Comparison of ENCODE assay signal across 12 cellular contexts in genomic region chrX:81259008-81259713, GRCh38. TPM values are rescaled to one million over a fixed set of nuclear protein-coding genes. Genes with fewer than 3 reads are reported as not detected.
DNase-seq lines count a peak whose midpoint lies in the region; ATAC-seq lines count a peak whose summit lies in the region.
"Had no signal": no experiment of that assay in that cellular context is flagged by ENCODE, and none has a peak within 500 bp of the region (broad histone marks: within the 10 kb centered on the region; RNA-seq: fewer than 3 reads in every experiment).

No MANE protein-coding gene starts in this region.

- H3K9ac ChIP-seq in muscle layer of colon (ENCODE audit: low read length), result no peak overlapping the region

- H3K4me3 ChIP-seq in right cardiac atrium (ENCODE audit: low read length) (no peak overlapping the region), muscle layer of colon (ENCODE audit: low read depth in 1 of 2, low read length in 2 of 2) (no peak overlapping the region)
- H3K4me3 ChIP-seq: prostate gland had no signal

- peaks cover 2% of the 10 kb centered on the region for H3K4me1 Mint-ChIP-seq in activated CD4-positive, alpha-beta memory T cell treated with anti-CD3 and anti-CD28 coated beads, Interleukin-2, amount 10 ng/mL, durations not matched to agents 7 days and 5 days

- POLR2A ChIA-PET in activated CD4-positive, alpha-beta memory T cell treated with anti-CD3 and anti-CD28 coated beads, Interleukin-2, amount 10 ng/mL, durations not matched to agents 7 days and 5 days (lab: Charles Lee), result no interaction called here

- H3K27ac ChIP-seq in right cardiac atrium (ENCODE audit: low read length) (no peak overlapping the region), epithelial cell of prostate (peak overlapping the region; percentile 77), muscle layer of colon (ENCODE audit: low read depth, low read length) (peak overlapping the region; percentile 74)

- H3K4me1 ChIP-seq in right cardiac atrium (ENCODE audit: control insufficient read depth, insufficient read depth, low read length), result no peaks in the 10 kb centered on the region
- H3K4me1 ChIP-seq in muscle layer of colon (ENCODE audit: insufficient read depth, low read length), result peaks cover 22% of the 10 kb centered on the region
- H3K4me1 ChIP-seq: prostate gland had no signal

- peak; percentile 18 for ATAC-seq in left ventricle myocardium superior
- ATAC-seq in right cardiac atrium, result no peak
- no peak for ATAC-seq in GM21360 (IDR thresholded peaks at IDR 0.05; ENCODE audit: unreplicated experiment)

- no peaks in the 10 kb centered on the region for H3K9me3 ChIP-seq in right cardiac atrium (ENCODE audit: control insufficient read depth, low read length)
- H3K9me3 ChIP-seq in muscle layer of colon (ENCODE audit: low read length), result no peaks in the 10 kb centered on the region
- H3K9me3 ChIP-seq: prostate gland had no signal

- no peak overlapping the region for H3K27ac Mint-ChIP-seq in activated CD4-positive, alpha-beta memory T cell treated with anti-CD3 and anti-CD28 coated beads, Interleukin-2, amount 10 ng/mL, durations not matched to agents 7 days and 5 days
- H3K27ac Mint-ChIP-seq: dendritic cell treated with granulocyte-macrophage colony-stimulating factor and Interleukin-4, amounts not matched to agents 40 ng/mL and 50 ng/mL, for 4 days had no signal

- no peak for DNase-seq in left ventricle myocardium superior
- DNase-seq in right cardiac atrium, result no peak
- no peak for DNase-seq in epithelial cell of prostate (ENCODE audit: low read depth, low spot score)
- DNase-seq in activated CD4-positive, alpha-beta memory T cell treated with anti-CD3 and anti-CD28 coated beads, Interleukin-2, amount 10 ng/mL, durations not matched to agents 7 days and 5 days, result no peak
- DNase-seq in stimulated activated CD4-positive, alpha-beta T cell treated with anti-CD3 and anti-CD28 coated beads, Interleukin-1b, Interleukin-23, amount 100 ng/mL, for 48 hours, result no peak
- no peak for DNase-seq in HuH-7 (ENCODE audit: low spot score)
- DNase-seq: ACHN, NCI-H1694 treated with DMSO at 0.1 percent for 48 hours had no signal

- CTCF ChIA-PET in activated CD4-positive, alpha-beta memory T cell treated with anti-CD3 and anti-CD28 coated beads, Interleukin-2, amount 10 ng/mL, durations not matched to agents 7 days and 5 days (lab: Charles Lee), result no interaction called here

- H3K27me3 Mint-ChIP-seq in activated CD4-positive, alpha-beta memory T cell treated with anti-CD3 and anti-CD28 coated beads, Interleukin-2, amount 10 ng/mL, durations not matched to agents 7 days and 5 days, result no peaks in the 10 kb centered on the region
- H3K27me3 Mint-ChIP-seq: dendritic cell treated with granulocyte-macrophage colony-stimulating factor and Interleukin-4, amounts not matched to agents 40 ng/mL and 50 ng/mL, for 4 days had no signal

- no peaks in the 10 kb centered on the region for H3K36me3 Mint-ChIP-seq in activated CD4-positive, alpha-beta memory T cell treated with anti-CD3 and anti-CD28 coated beads, Interleukin-2, amount 10 ng/mL, durations not matched to agents 7 days and 5 days (ENCODE audit: low read depth)

- WGBS in right cardiac atrium, result 33% methylated on average over 1 of the region's 1 CpG

- no peak overlapping the region for H3K4me3 Mint-ChIP-seq in activated CD4-positive, alpha-beta memory T cell treated with anti-CD3 and anti-CD28 coated beads, Interleukin-2, amount 10 ng/mL, durations not matched to agents 7 days and 5 days
- H3K4me3 Mint-ChIP-seq: dendritic cell treated with granulocyte-macrophage colony-stimulating factor and Interleukin-4, amounts not matched to agents 40 ng/mL and 50 ng/mL, for 4 days had no signal

- no peaks in the 10 kb centered on the region for H3K9me3 Mint-ChIP-seq in activated CD4-positive, alpha-beta memory T cell treated with anti-CD3 and anti-CD28 coated beads, Interleukin-2, amount 10 ng/mL, durations not matched to agents 7 days and 5 days
- H3K9me3 Mint-ChIP-seq: dendritic cell treated with granulocyte-macrophage colony-stimulating factor and Interleukin-4, amounts not matched to agents 40 ng/mL and 50 ng/mL, for 4 days had no signal

- no peaks in the 10 kb centered on the region for H3K36me3 ChIP-seq in muscle layer of colon (ENCODE audit: insufficient read depth, low read length)
- H3K36me3 ChIP-seq: prostate gland had no signal

- H3K27me3 ChIP-seq in right cardiac atrium (ENCODE audit: control insufficient read depth, insufficient read depth), result no peaks in the 10 kb centered on the region
- no peaks in the 10 kb centered on the region for H3K27me3 ChIP-seq in muscle layer of colon (ENCODE audit: control insufficient read depth in 1 of 2, insufficient read depth in 2 of 2, low read length in 2 of 2)

- intact Hi-C loops in left ventricle myocardium superior (cut with micrococcal nuclease) (no loop called here), right cardiac atrium (cut with DNase I) (no loop called here)

RNA-seq across cellular contexts. Expression of gene SH3BGRL, which starts 57.3 kb away (rescaled TPM):
- total RNA-seq in left ventricle myocardium superior (25.6 TPM), right cardiac atrium (10 to 100 TPM; 61.3 to 76.7 (median 67.4) TPM)
- polyA plus RNA-seq in right cardiac atrium, result 57.7 TPM
- total RNA-seq in activated CD4-positive, alpha-beta memory T cell treated with anti-CD3 and anti-CD28 coated beads, Interleukin-2, amount 10 ng/mL, durations not matched to agents 7 days and 5 days, result 10 to 100 TPM; 79.6 to 84.7 TPM

RNA-seq across cellular contexts. Expression of gene HMGN5, which starts 57.4 kb away (rescaled TPM):
- total RNA-seq in left ventricle myocardium superior (2.3 TPM), right cardiac atrium (1 to 10 TPM; 4.1 to 5.6 (median 4.9) TPM)
- polyA plus RNA-seq in right cardiac atrium, result 18.4 TPM
- total RNA-seq in activated CD4-positive, alpha-beta memory T cell treated with anti-CD3 and anti-CD28 coated beads, Interleukin-2, amount 10 ng/mL, durations not matched to agents 7 days and 5 days, result 1 to 10 TPM; 3.3 to 5.8 TPM
